28 cellular contexts compared by ENCODE assay signal in the genomic region with DNA sequence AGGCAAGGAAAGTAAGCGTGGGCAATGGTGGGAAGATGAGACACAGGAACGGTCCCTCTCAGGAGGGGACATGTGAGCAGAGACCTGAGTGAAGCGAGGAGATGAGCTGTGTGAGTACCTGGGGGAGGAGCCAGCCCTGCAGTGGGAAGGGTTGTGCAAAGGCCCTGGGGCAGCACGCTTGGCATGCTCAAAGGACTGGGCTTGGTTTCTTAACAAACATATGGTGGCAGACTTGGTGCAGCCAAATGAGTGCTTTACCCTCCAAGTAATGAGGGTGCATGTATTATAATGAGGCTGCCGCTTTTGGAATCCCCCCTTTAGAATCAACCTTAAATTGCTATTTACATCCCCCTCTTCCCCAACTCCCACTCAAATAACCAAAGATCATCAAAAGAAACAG.
"Had no signal": no experiment of that assay in that cellular context is flagged by ENCODE, and none has a peak within 500 bp of the region (broad histone marks: within the 10 kb centered on the region; RNA-seq: fewer than 3 reads in every experiment).

No MANE protein-coding gene starts in this region.

- ATAC-seq: stimulated activated effector memory CD8-positive, alpha-beta T cell treated with anti-CD3 and anti-CD28 coated beads, Interleukin-12 subunit alpha, Interleukin-12 subunit beta, amount 100 ng/mL, for 72 hours; stimulated activated memory B cell treated with anti-CD40 and anti-IgM and Interleukin-4, amounts not matched to agents 10 μg/mL and 1 μg/mL and 100 μg/mL, for 72 hours; stimulated activated naive B cell treated with anti-CD40 and anti-IgM and Interleukin-4, amounts not matched to agents 10 μg/mL and 1 μg/mL and 100 μg/mL, for 72 hours; stimulated activated naive CD8-positive, alpha-beta T cell treated with anti-CD3 and anti-CD28 coated beads, Interleukin-15, amount 100 ng/mL, for 72 hours; stimulated activated naive CD8-positive, alpha-beta T cell treated with anti-CD3 and anti-CD28 coated beads, Interleukin-15, Interleukin-2, amounts not matched to agents 100 U/mL and 50 U/mL, for 24 hours; upper lobe of right lung had no signal

- H3K9me3 ChIP-seq: stomach, suprapubic skin, testis, thoracic aorta, thyroid gland, tibial artery, tibial nerve, transverse colon, upper lobe of left lung, upper lobe of right lung, uterus, vagina had no signal

- H3K36me3 Mint-ChIP-seq: stimulated activated effector memory CD8-positive, alpha-beta T cell treated with anti-CD3 and anti-CD28 coated beads, Interleukin-12 subunit alpha, Interleukin-12 subunit beta, amount 100 ng/mL, for 72 hours; stimulated activated memory B cell treated with anti-CD40 and anti-IgM and Interleukin-4, amounts not matched to agents 10 μg/mL and 1 μg/mL and 100 μg/mL, for 72 hours; type B pancreatic cell had no signal

- H3K4me1 Mint-ChIP-seq: stimulated activated effector memory CD8-positive, alpha-beta T cell treated with anti-CD3 and anti-CD28 coated beads, Interleukin-12 subunit alpha, Interleukin-12 subunit beta, amount 100 ng/mL, for 72 hours; stimulated activated memory B cell treated with anti-CD40 and anti-IgM and Interleukin-4, amounts not matched to agents 10 μg/mL and 1 μg/mL and 100 μg/mL, for 72 hours; stimulated activated naive B cell treated with anti-CD40 and anti-IgM and Interleukin-4, amounts not matched to agents 10 μg/mL and 1 μg/mL and 100 μg/mL, for 72 hours; stimulated activated naive CD8-positive, alpha-beta T cell treated with anti-CD3 and anti-CD28 coated beads, Interleukin-15, amount 100 ng/mL, for 72 hours had no signal

- FAIRE-seq: urothelium cell line had no signal

- H3K4me3 Mint-ChIP-seq: stimulated activated effector memory CD8-positive, alpha-beta T cell treated with anti-CD3 and anti-CD28 coated beads, Interleukin-12 subunit alpha, Interleukin-12 subunit beta, amount 100 ng/mL, for 72 hours; stimulated activated memory B cell treated with anti-CD40 and anti-IgM and Interleukin-4, amounts not matched to agents 10 μg/mL and 1 μg/mL and 100 μg/mL, for 72 hours; stimulated activated naive B cell treated with anti-CD40 and anti-IgM and Interleukin-4, amounts not matched to agents 10 μg/mL and 1 μg/mL and 100 μg/mL, for 72 hours; stimulated activated naive CD8-positive, alpha-beta T cell treated with anti-CD3 and anti-CD28 coated beads, Interleukin-15, amount 100 ng/mL, for 72 hours; stimulated activated naive CD8-positive, alpha-beta T cell treated with anti-CD3 and anti-CD28 coated beads, Interleukin-15, Interleukin-2, amounts not matched to agents 100 ng/mL and 50 ng/mL, for 24 hours; type B pancreatic cell had no signal

- H3K9me3 Mint-ChIP-seq: stimulated activated effector memory CD8-positive, alpha-beta T cell treated with anti-CD3 and anti-CD28 coated beads, Interleukin-12 subunit alpha, Interleukin-12 subunit beta, amount 100 ng/mL, for 72 hours; stimulated activated naive CD8-positive, alpha-beta T cell treated with anti-CD3 and anti-CD28 coated beads, Interleukin-15, Interleukin-2, amounts not matched to agents 100 ng/mL and 50 ng/mL, for 24 hours; type B pancreatic cell had no signal

- H3K27ac ChIP-seq: stomach, suprapubic skin, testis, thoracic aorta, thyroid gland, tibial artery, tibial nerve, transverse colon, upper lobe of left lung, upper lobe of right lung, uterus, vagina had no signal

- H3K27ac Mint-ChIP-seq: stimulated activated effector memory CD8-positive, alpha-beta T cell treated with anti-CD3 and anti-CD28 coated beads, Interleukin-12 subunit alpha, Interleukin-12 subunit beta, amount 100 ng/mL, for 72 hours; stimulated activated memory B cell treated with anti-CD40 and anti-IgM and Interleukin-4, amounts not matched to agents 10 μg/mL and 1 μg/mL and 100 μg/mL, for 72 hours; stimulated activated naive B cell treated with anti-CD40 and anti-IgM and Interleukin-4, amounts not matched to agents 10 μg/mL and 1 μg/mL and 100 μg/mL, for 72 hours; stimulated activated naive CD8-positive, alpha-beta T cell treated with anti-CD3 and anti-CD28 coated beads, Interleukin-15, amount 100 ng/mL, for 72 hours; stimulated activated naive CD8-positive, alpha-beta T cell treated with anti-CD3 and anti-CD28 coated beads, Interleukin-15, Interleukin-2, amounts not matched to agents 100 ng/mL and 50 ng/mL, for 24 hours; type B pancreatic cell had no signal

- H3K4me3 ChIP-seq: stomach, suprapubic skin, testis, thoracic aorta, thyroid gland, tibial artery, tibial nerve, transverse colon, upper lobe of left lung, upper lobe of right lung, uterus, vagina had no signal

- H3K4me1 ChIP-seq: testis, thyroid gland, upper lobe of right lung, uterus, vagina had no signal

- DNase-seq: stimulated activated CD4-positive, alpha-beta T cell treated with anti-CD3 and anti-CD28 coated beads, Interleukin-2, amount 100 ng/mL, for 48 hours; stimulated activated CD4-positive, alpha-beta T cell treated with anti-CD3 and anti-CD28 coated beads, Interleukin-4, amount 100 ng/mL, for 1 hour; stimulated activated CD4-positive, alpha-beta T cell treated with anti-CD3 and anti-CD28 coated beads, Interleukin-4, amount 100 ng/mL, for 24 hours; stimulated activated CD4-positive, alpha-beta T cell treated with anti-CD3 and anti-CD28 coated beads, Interleukin-4, amount 100 ng/mL, for 4 hours; stimulated activated CD8-positive, alpha-beta memory T cell treated with anti-CD3 and anti-CD28 coated beads, Interleukin-4, amount 100 ng/mL, for 48 hours; stimulated activated naive B cell treated with anti-CD40 and anti-IgM and Interleukin-4, amounts not matched to agents 10 μg/mL and 1 μg/mL and 100 μg/mL, for 72 hours; stimulated activated naive CD4-positive, alpha-beta T cell; stimulated activated naive CD4-positive, alpha-beta T cell treated with Interleukin-2 at 50 U/mL for 16 hours; stimulated activated naive CD8-positive, alpha-beta T cell treated with anti-CD3 and anti-CD28 coated beads, Interleukin-15, amount 100 ng/mL, for 72 hours; stimulated activated naive CD8-positive, alpha-beta T cell treated with anti-CD3 and anti-CD28 coated beads, Interleukin-15, Interleukin-2, amounts not matched to agents 100 U/mL and 50 U/mL, for 24 hours; stomach; substantia nigra; testis; thyroid gland; tibial artery; transverse colon; upper lobe of left lung; upper lobe of right lung; uterus had no signal

- H3K27me3 ChIP-seq: testis, thyroid gland, transverse colon, uterus, vagina had no signal

- H3K36me3 ChIP-seq: stomach, suprapubic skin, thoracic aorta, thyroid gland, tibial artery, tibial nerve, transverse colon, upper lobe of left lung, upper lobe of right lung, uterus, vagina had no signal
